Comparison of ENCODE assay signal across 12 cellular contexts in genomic region chr1:56414728-56415224, GRCh38.
DNase-seq lines count a peak whose midpoint lies in the region; ATAC-seq, FAIRE-seq and TF ChIP-seq lines count a peak whose summit lies in the region.
"Had no signal": no experiment of that assay in that cellular context is flagged by ENCODE, and none has a peak within 500 bp of the region (broad histone marks: within the 10 kb centered on the region; RNA-seq: fewer than 3 reads in every experiment).

No MANE protein-coding gene starts in this region.

- ATAC-seq in left colon (peak; percentile 69), GM19324 (IDR thresholded peaks at IDR 0.05; ENCODE audit: low FRiP score, unreplicated experiment) (no peak)
- ATAC-seq: GM23338 had no signal

- DNase-seq in LNCaP clone FGC (ENCODE audit: low read depth) (peak; percentile 67), NCI-H526 treated with DMSO at 0.1 percent for 48 hours (lab: John Stamatoyannopoulos, UW) (peak; percentile 30), left colon (no peak), HTR-8/SVneo (ENCODE audit: insufficient read length, low spot score) (no peak), A172 (ENCODE audit: low spot score) (no peak), inferior parietal cortex (ENCODE audit: extremely low spot score) (no peak)
- DNase-seq: AML-193, T1000 had no signal

- intact Hi-C loops in left colon (cut with DNase I, micrococcal nuclease) = loop anchor here in 1 of 2 donors (10.0 kb wide), 1 partner anchor 140 kb away; no protein-coding TSS in a partner anchor

- peak overlapping the region; percentile 68 for H3K27ac ChIP-seq in C4-2B

- H3K4me3 ChIP-seq in LNCaP clone FGC (ENCODE audit: low read depth, low read length) = no peak overlapping the region
- H3K4me3 ChIP-seq: GM23338 had no signal

- no peak for FAIRE-seq in HTR-8/SVneo (lab: Jason Lieb, UNC)
- FAIRE-seq: RCC 7860 had no signal

- no peak for TF ChIP-seq CTCF in C4-2B (conservative IDR thresholded peaks at IDR 0.05)
- no peak for TF ChIP-seq CTCF in LNCaP clone FGC (IDR thresholded peaks at IDR 0.05; ENCODE audit: control insufficient read depth, extremely low read depth, insufficient read depth)

Comparison
In these comparisons a context has a peak if more than half of its experiments do, and no peak if none do; other contexts are left out.
1. DNase-seq: peak in LNCaP clone FGC (single experiment) and NCI-H526 treated with DMSO at 0.1 percent for 48 hours (single experiment); none in left colon (0 of 2), HTR-8/SVneo (single experiment), A172 (single experiment) and inferior parietal cortex (single experiment).